20 cellular contexts compared by ENCODE assay signal in genomic region chr15:58793862-58794261, GRCh38. TPM values are rescaled to one million over a fixed set of nuclear protein-coding genes. Genes with fewer than 3 reads are reported as not detected.
A peak's percentile ranks its signal among the peaks of the same experiment; 100 is the strongest.
DNase-seq lines count a peak whose midpoint lies in the region; ATAC-seq, FAIRE-seq and TF ChIP-seq lines count a peak whose summit lies in the region.
"Had no signal": no experiment of that assay in that cellular context is flagged by ENCODE, and none has a peak within 500 bp of the region (broad histone marks: within the 10 kb centered on the region; RNA-seq: fewer than 3 reads in every experiment).

No MANE protein-coding gene starts in this region.

- TF ChIP-seq RAD21 in HepG2 (CRISPR knock-in tag; IDR thresholded peaks at IDR 0.05), result no peak

- H3K27ac ChIP-seq in HepG2 (ENCODE audit: extremely low read length, insufficient read depth, low read length) (peak overlapping the region; percentile 39), right lobe of liver (no peak overlapping the region), left lung (no peak overlapping the region)
- H3K27ac ChIP-seq: SK-N-MC had no signal

- DNase-seq in HepG2 (ENCODE audit: low spot score) (peak; percentile 73), right lobe of liver (no peak), epithelial cell of esophagus (ENCODE audit: low read depth) (peak; percentile 99), left lung (no peak), urothelium cell line (ENCODE audit: low spot score) (peak; percentile 68), BE2C (no peak), Ammon's horn (ENCODE audit: low spot score) (no peak)
- DNase-seq: activated CD8-positive, alpha-beta memory T cell treated with anti-CD3 and anti-CD28 coated beads for 24 hours; activated effector memory CD4-positive, alpha-beta T cell treated with Interleukin-2 at 50 U/mL for 16 hours; endodermal cell; glutamatergic neuron; mesenchymal stem cell; NCI-H1092 treated with DMSO at 0.1 percent for 48 hours; NCI-H345; occipital lobe had no signal

- TF ChIP-seq POLR2A in HepG2 (IDR thresholded peaks at IDR 0.05; ENCODE audit: insufficient read depth in 1 of 2, low read depth in 2 of 2, low read length in 2 of 2) (no peak), right lobe of liver (IDR thresholded peaks at IDR 0.05) (no peak)

- no peak for TF ChIP-seq CTCF in HepG2 (CRISPR knock-in tag; IDR thresholded peaks at IDR 0.05)
- no peak for TF ChIP-seq CTCF in right lobe of liver (IDR thresholded peaks at IDR 0.05)
- TF ChIP-seq CTCF in epithelial cell of esophagus (IDR thresholded peaks at IDR 0.05; ENCODE audit: insufficient read depth, low read depth, low read length, missing control alignments), result no peak
- TF ChIP-seq CTCF in left lung (IDR thresholded peaks at IDR 0.05), result no peak
- no peak for TF ChIP-seq CTCF in BE2C (IDR thresholded peaks at IDR 0.05; ENCODE audit: low read depth, low read length)

- no TSS peak for BruUV-seq in HepG2 (replicated peaks; lab: Mats Ljungman, UMichigan)

- H3K9me3 ChIP-seq in HepG2 (ENCODE audit: low read length) (no peaks in the 10 kb centered on the region), right lobe of liver (no peaks in the 10 kb centered on the region), left lung (no peaks in the 10 kb centered on the region), BE2C (no peaks in the 10 kb centered on the region)
- H3K9me3 ChIP-seq: breast epithelium had no signal

- H3K27me3 ChIP-seq in HepG2 (ENCODE audit: control insufficient read depth in 1 of 2, insufficient read depth in 2 of 2, low read length in 2 of 2) (no peaks in the 10 kb centered on the region), right lobe of liver (no peaks in the 10 kb centered on the region), left lung (no peaks in the 10 kb centered on the region), BE2C (no peaks in the 10 kb centered on the region)
- H3K27me3 ChIP-seq: breast epithelium had no signal

- no peak for TF ChIP-seq EP300 in HepG2 (IDR thresholded peaks at IDR 0.05; ENCODE audit: low read depth in 2 of 2, low read length in 2 of 2)
- TF ChIP-seq EP300 in HepG2 (CRISPR knock-in tag; IDR thresholded peaks at IDR 0.05; ENCODE audit: borderline replicate concordance), result no peak

- FAIRE-seq in HepG2 (lab: Jason Lieb, UNC) (peak; percentile 46), urothelium cell line (lab: Jason Lieb, UNC) (peak; percentile 77)
- FAIRE-seq: D721Med, TTC549 had no signal

- no peak overlapping the region for H3K9ac ChIP-seq in HepG2 (ENCODE audit: insufficient read depth, low read depth, low read length)

- H3K79me2 ChIP-seq in HepG2 (ENCODE audit: insufficient read depth, low read length), result peaks cover 7% of the 10 kb centered on the region

- CTCF ChIA-PET in HepG2 (lab: Yijun Ruan, JAX; ENCODE audit: low intra/inter-chr PET ratio, low total read pairs), result no interaction called here

- H3K36me3 ChIP-seq in HepG2 (replicated peaks in 1 of 2; ENCODE audit: control insufficient read depth in 1 of 2, insufficient read depth in 2 of 2, low read length in 2 of 2), result peaks cover 1 to 13% of the 10 kb centered on the region in 2 experiments; a peak in 3 of 5 replicates
- no peaks in the 10 kb centered on the region for H3K36me3 ChIP-seq in right lobe of liver
- H3K36me3 ChIP-seq in left lung, result peaks cover 0 to 5% of the 10 kb centered on the region in 2 donors
- no peaks in the 10 kb centered on the region; the same call in 1 of the 2 replicates for H3K36me3 ChIP-seq in BE2C
- H3K36me3 ChIP-seq: breast epithelium had no signal

- no peak overlapping the region for H3K4me3 ChIP-seq in HepG2 (replicated peaks in 1 of 3; ENCODE audit: insufficient read depth in 1 of 3, low read depth in 2 of 3, low read length in 3 of 3)
- H3K4me3 ChIP-seq in right lobe of liver, result no peak overlapping the region
- no peak overlapping the region for H3K4me3 ChIP-seq in epithelial cell of esophagus (ENCODE audit: low read length)
- no peak overlapping the region for H3K4me3 ChIP-seq in left lung
- no peak overlapping the region for H3K4me3 ChIP-seq in BE2C (ENCODE audit: low read depth, low read length)
- H3K4me3 ChIP-seq: breast epithelium, SK-N-MC had no signal

- peak overlapping the region; percentile 14; the same call in 1 of the 2 replicates for H3K4me2 ChIP-seq in HepG2 (ENCODE audit: low read depth, low read length)

- intact Hi-C loops in HepG2 (cut with micrococcal nuclease; ENCODE audit: unreplicated experiment) (no loop called here), right lobe of liver (cut with DNase I) (no loop called here), left lung (cut with DNase I) (no loop called here)

- in situ Hi-C loops in HepG2 (cut with HindIII; ENCODE audit: extremely low pct_ligation_motif_present, low pct_unique_long_range_greater_than_20kb), result no loop called here

- H4K20me1 ChIP-seq in HepG2 (ENCODE audit: insufficient read depth, low read length), result no peaks in the 10 kb centered on the region

- H3K4me1 ChIP-seq in HepG2 (ENCODE audit: insufficient read depth, low read length) (peaks cover 18% of the 10 kb centered on the region), right lobe of liver (no peaks in the 10 kb centered on the region), left lung (no peaks in the 10 kb centered on the region), BE2C (no peaks in the 10 kb centered on the region; the same call in 1 of the 2 replicates)
- H3K4me1 ChIP-seq: breast epithelium had no signal

- no peak overlapping the region for H2AFZ ChIP-seq in HepG2 (ENCODE audit: low read length)

- POLR2A ChIA-PET in HepG2 (lab: Yijun Ruan, JAX), result interaction anchor here (1.7 kb wide), 1 partner anchor 23 kb away, joined by 15 read pairs; the partner anchor contains the start of gene MINDY2

- peak; percentile 73 for ATAC-seq in HepG2
- ATAC-seq in right lobe of liver, result no peak
- ATAC-seq in left lung, result peak; percentile 62
- ATAC-seq in HG03571 (IDR thresholded peaks at IDR 0.05; ENCODE audit: unreplicated experiment), result no peak

- WGBS in HepG2 (ENCODE audit: low lambda C conversion rate), result 42% methylated on average over 6 of the region's 6 CpGs
- WGBS in right lobe of liver (ENCODE audit: insufficient coverage, low coverage, low lambda C conversion rate, missing lambda C conversion rate), result 79% methylated on average over 6 of the region's 6 CpGs

TF ChIP-seq in HepG2, 621 proteins besides CTCF, POLR2A, EP300 and RAD21 (continues in another document):
- TF ChIP-seq FLYWCH1 (CRISPR knock-in tag; IDR thresholded peaks at IDR 0.05), result no peak
- TF ChIP-seq DNMT1 (CRISPR knock-in tag; IDR thresholded peaks at IDR 0.05), result no peak
- TF ChIP-seq ARNTL (CRISPR knock-in tag; IDR thresholded peaks at IDR 0.05), result peak; percentile 89

RNA-seq across cellular contexts. Expression of gene MINDY2, which starts 22.8 kb away (rescaled TPM):
- total RNA-seq in HepG2 (2016; rRNA removed; fragmentation: Illumina TruSeq; extraction: Trizol) (12.6 and 15.6 TPM in 2 replicates), right lobe of liver (1 to 10 TPM; 4.2 to 8.8 (median 5.5) TPM), left lung (10 to 100 TPM; 20.6 to 23.5 TPM)
- total RNA-seq in HepG2 (2016; cell fraction: cytosol; rRNA removed; fragmentation: Illumina TruSeq; extraction: Trizol; ENCODE audit: low read depth), result 0.97 and 1.0 TPM in 2 replicates
- total RNA-seq in HepG2 (2016; cell fraction: insoluble cytoplasmic fraction; rRNA removed; fragmentation: Illumina TruSeq; extraction: Trizol), result 11.6 and 15.8 TPM in 2 replicates
- total RNA-seq in HepG2 (2016; cell fraction: membrane; rRNA removed; fragmentation: Illumina TruSeq; extraction: Trizol), result 4.3 and 4.8 TPM in 2 replicates
- total RNA-seq in HepG2 (2016; cell fraction: nucleus; rRNA removed; fragmentation: Illumina TruSeq; extraction: Trizol), result 7.8 and 9.8 TPM in 2 replicates
- 5.3 and 7.2 TPM in 2 replicates for polyA plus RNA-seq in HepG2 (2011; rRNA removed)
- polyA plus RNA-seq in HepG2 (2011; cell fraction: cytosol; rRNA removed), result 2.7 and 3.6 TPM in 2 replicates
- 4.8 and 5.0 TPM in 2 replicates for polyA plus RNA-seq in HepG2 (2011; cell fraction: nucleus; rRNA removed)
- polyA plus RNA-seq in HepG2 (2012), result 6.3 and 7.5 TPM in 2 replicates
- 0.26 and 0.32 TPM in 2 replicates for polyA plus RNA-seq in HepG2 (2016; cell fraction: cytosol; fragmentation: Illumina TruSeq; extraction: Trizol; ENCODE audit: low read depth)
- polyA plus RNA-seq in HepG2 (2016; cell fraction: insoluble cytoplasmic fraction; fragmentation: Illumina TruSeq; extraction: Trizol; ENCODE audit: low read depth), result 8.7 and 9.9 TPM in 2 replicates
- 0.96 and 1.4 TPM in 2 replicates for polyA plus RNA-seq in HepG2 (2016; cell fraction: membrane; fragmentation: Illumina TruSeq; extraction: Trizol; ENCODE audit: low read depth)
- polyA plus RNA-seq in HepG2 (2016; cell fraction: nucleus; fragmentation: Illumina TruSeq; extraction: Trizol; ENCODE audit: insufficient read depth, low read depth), result 8.1 and 9.1 TPM in 2 replicates
- 7.7 and 12.1 TPM in 2 replicates for polyA minus RNA-seq in HepG2 (2011; rRNA and poly(A)+ RNA removed; ENCODE audit: low replicate concordance)
- polyA minus RNA-seq in HepG2 (2011; cell fraction: cytosol; rRNA and poly(A)+ RNA removed), result 13.5 and 13.7 TPM in 2 replicates
- 12.0 and 13.6 TPM in 2 replicates for polyA minus RNA-seq in HepG2 (2011; cell fraction: nucleus; rRNA and poly(A)+ RNA removed)
- 2.9 TPM for polyA plus RNA-seq in BE2C (2012; ENCODE audit: insufficient read depth, insufficient read length, low read depth)

RNA-seq across cellular contexts. Expression of gene ADAM10, which starts 44.4 kb away (rescaled TPM):
- total RNA-seq in HepG2 (2016; rRNA removed; fragmentation: Illumina TruSeq; extraction: Trizol) (86.8 and 125 TPM in 2 replicates), right lobe of liver (10 to 100 TPM; 24.1 to 78.1 (median 43.3) TPM), left lung (100 to 1,000 TPM; 142 to 167 TPM)
- total RNA-seq in HepG2 (2016; cell fraction: cytosol; rRNA removed; fragmentation: Illumina TruSeq; extraction: Trizol; ENCODE audit: low read depth), result 14.1 and 22.6 TPM in 2 replicates
- 82.6 and 120 TPM in 2 replicates for total RNA-seq in HepG2 (2016; cell fraction: insoluble cytoplasmic fraction; rRNA removed; fragmentation: Illumina TruSeq; extraction: Trizol)
- 28.6 TPM in 2 replicates for total RNA-seq in HepG2 (2016; cell fraction: membrane; rRNA removed; fragmentation: Illumina TruSeq; extraction: Trizol)
- total RNA-seq in HepG2 (2016; cell fraction: nucleus; rRNA removed; fragmentation: Illumina TruSeq; extraction: Trizol), result 136 and 171 TPM in 2 replicates
- 92.7 and 100 TPM in 2 replicates for polyA plus RNA-seq in HepG2 (2011; rRNA removed)
- 78.0 and 88.1 TPM in 2 replicates for polyA plus RNA-seq in HepG2 (2011; cell fraction: cytosol; rRNA removed)
- polyA plus RNA-seq in HepG2 (2011; cell fraction: nucleus; rRNA removed), result 34.5 and 42.9 TPM in 2 replicates
- polyA plus RNA-seq in HepG2 (2012), result 130 and 143 TPM in 2 replicates
- polyA plus RNA-seq in HepG2 (2016; cell fraction: cytosol; fragmentation: Illumina TruSeq; extraction: Trizol; ENCODE audit: low read depth), result 3.0 and 3.6 TPM in 2 replicates
- polyA plus RNA-seq in HepG2 (2016; cell fraction: insoluble cytoplasmic fraction; fragmentation: Illumina TruSeq; extraction: Trizol; ENCODE audit: low read depth), result 52.9 and 53.5 TPM in 2 replicates
- 6.1 and 9.4 TPM in 2 replicates for polyA plus RNA-seq in HepG2 (2016; cell fraction: membrane; fragmentation: Illumina TruSeq; extraction: Trizol; ENCODE audit: low read depth)
- 79.1 and 82.6 TPM in 2 replicates for polyA plus RNA-seq in HepG2 (2016; cell fraction: nucleus; fragmentation: Illumina TruSeq; extraction: Trizol; ENCODE audit: insufficient read depth, low read depth)
- polyA minus RNA-seq in HepG2 (2011; rRNA and poly(A)+ RNA removed; ENCODE audit: low replicate concordance), result 80.0 and 86.9 TPM in 2 replicates
- 155 and 159 TPM in 2 replicates for polyA minus RNA-seq in HepG2 (2011; cell fraction: cytosol; rRNA and poly(A)+ RNA removed)
- 151 and 153 TPM in 2 replicates for polyA minus RNA-seq in HepG2 (2011; cell fraction: nucleus; rRNA and poly(A)+ RNA removed)
- 75.1 TPM for polyA plus RNA-seq in BE2C (2012; ENCODE audit: insufficient read depth, insufficient read length, low read depth)

Comparison
In these comparisons a context has a peak if more than half of its experiments do, and no peak if none do; other contexts are left out.
1. ATAC-seq: peak in HepG2 (single experiment) and left lung (single experiment); none in right lobe of liver (0 of 4) and HG03571 (single experiment).
2. DNase-seq: peak in HepG2 (single experiment), epithelial cell of esophagus (single experiment) and urothelium cell line (single experiment); none in right lobe of liver (0 of 3), left lung (0 of 2), BE2C (single experiment) and Ammon's horn (single experiment).